Comparison of ENCODE assay signal across 37 cellular contexts in the genomic region with DNA sequence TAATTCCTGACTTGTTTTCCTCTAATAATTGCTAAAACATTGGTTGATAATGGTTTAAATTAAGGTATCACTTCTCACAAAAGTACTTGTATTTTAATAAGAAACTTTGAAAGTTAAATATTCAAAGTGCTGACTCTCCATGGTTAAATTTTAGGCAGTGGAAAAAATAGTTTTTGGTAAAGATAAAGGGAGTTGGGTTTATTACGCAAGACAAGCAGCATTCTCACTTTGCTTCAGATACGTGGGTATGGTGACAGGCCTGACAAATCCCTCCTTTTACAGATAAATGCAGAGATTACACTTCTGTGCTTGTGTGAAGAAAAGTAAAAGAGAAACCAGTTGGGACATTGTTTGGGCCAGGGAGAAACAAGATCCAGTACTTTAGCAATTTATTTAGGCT. TPM values are rescaled to one million over a fixed set of nuclear protein-coding genes. Genes with fewer than 3 reads are reported as not detected.
"Had no signal": no experiment of that assay in that cellular context is flagged by ENCODE, and none has a peak within 500 bp of the region (broad histone marks: within the 10 kb centered on the region; RNA-seq: fewer than 3 reads in every experiment).

No MANE protein-coding gene starts in this region.

- FAIRE-seq: TTC549 had no signal

- H3K4me3 ChIP-seq: SJCRH30, SK-N-MC had no signal

- DNase-seq: activated CD4-positive, alpha-beta T cell treated with anti-CD3 and anti-CD28 coated beads for 36 hours; activated CD4-positive, alpha-beta T cell treated with anti-CD3 and anti-CD28 coated beads, Interleukin-2, amount 10 ng/mL, durations not matched to agents 7 days and 5 days; activated CD4-positive, alpha-beta T cell treated with anti-CD3 and anti-CD28 coated beads, Interleukin-2, amount 50 U/mL, for 48 hours; activated CD8-positive, alpha-beta T cell treated with anti-CD3 and anti-CD28 coated beads, Interleukin-2, amount 10 ng/mL, durations not matched to agents 7 days and 5 days; activated gamma-delta T cell treated with Interleukin-2 at 50 U/mL for 16 hours; activated naive CD4-positive, alpha-beta T cell treated with anti-CD3 and anti-CD28 coated beads, Interleukin-2, amount 10 ng/mL, durations not matched to agents 7 days and 5 days; activated naive CD8-positive, alpha-beta T cell treated with anti-CD3 and anti-CD28 coated beads, Interleukin-2, amount 50 U/mL, for 24 hours; activated T-cell treated with anti-CD3 and anti-CD28 coated beads for 4 hours; activated T-cell treated with anti-CD3 and anti-CD28 coated beads, Interleukin-2, amount 50 U/mL, for 4 hours; amniotic stem cell; aorta; brain microvascular endothelial cell; central memory CD4-positive, alpha-beta T cell; Karpas-422; MV-4-11; NCI-H1092; NCI-H1436 treated with DMSO at 0.1 percent for 48 hours; NCI-H1694 treated with DMSO at 0.1 percent for 48 hours; NCI-H2029; NCI-H345; NCI-H524 treated with DMSO at 0.1 percent for 48 hours; NCI-H748 treated with DMSO at 0.1 percent for 48 hours; SHP77; SJCRH30; T1000 had no signal

- H3K36me3 ChIP-seq: brain microvascular endothelial cell, SJCRH30 had no signal

- H3K9me3 ChIP-seq: SJCRH30 had no signal

- H3K27ac ChIP-seq: brain microvascular endothelial cell, SJCRH30, SK-N-MC had no signal

- H3K4me1 ChIP-seq: SJCRH30 had no signal

- H3K27me3 ChIP-seq: brain microvascular endothelial cell, SJCRH30 had no signal

- ATAC-seq: activated CD4-positive, alpha-beta T cell treated with anti-CD3 and anti-CD28 coated beads for 36 hours; activated CD4-positive, CD25-positive, alpha-beta regulatory T cell treated with anti-CD3 and anti-CD28 coated beads, Interleukin-2, amount 50 U/mL, for 24 hours; activated CD8-positive, alpha-beta T cell treated with anti-CD3 and anti-CD28 coated beads, Interleukin-2, amount 10 ng/mL, durations not matched to agents 7 days and 5 days; activated naive CD8-positive, alpha-beta T cell treated with anti-CD3 and anti-CD28 coated beads, Interleukin-2, amount 50 U/mL, for 24 hours; activated T-cell treated with anti-CD3 and anti-CD28 coated beads, Interleukin-2, amount 50 U/mL, for 4 hours; Panc1; WTC11 had no signal

RNA-seq across cellular contexts. Expression of a gene that starts 14.5 kb away (rescaled TPM):
- total RNA-seq: activated CD4-positive, alpha-beta T cell treated with anti-CD3 and anti-CD28 coated beads for 36 hours; activated CD4-positive, alpha-beta T cell treated with anti-CD3 and anti-CD28 coated beads, Interleukin-2, amount 10 ng/mL, durations not matched to agents 7 days and 5 days; activated CD8-positive, alpha-beta T cell treated with anti-CD3 and anti-CD28 coated beads, Interleukin-2, amount 10 ng/mL, durations not matched to agents 7 days and 5 days; activated T-cell treated with anti-CD3 and anti-CD28 coated beads, Interleukin-2, amount 50 U/mL, for 4 hours; activated T-helper 1 cell treated with anti-CD3 and anti-CD28 coated beads, Interleukin-12 subunit alpha, Interleukin-12 subunit beta, Interleukin-2, Interleukin-4 antibody, amounts not matched to agents 30 ng/mL and 10 ng/mL and 1 ng/mL, durations not matched to agents 14 hours and 24 hours and 36 hours; aorta; cerebellum; MCF 10A; NCI-H460; RPMI7951; SJCRH30; T-helper 1 cell treated with Interleukin-12 subunit alpha and Interleukin-12 subunit beta and Interleukin-4 antibody, amounts not matched to agents 30 ng/mL and 1 ng/mL, for 36 hours; T-helper 2 cell treated with Interferon-gamma antibody and Interleukin-4, amounts not matched to agents 100 ng/mL and 5 ng/mL, for 36 hours; WTC11 had no signal
